16 cellular contexts compared by ENCODE assay signal in the genomic region with DNA sequence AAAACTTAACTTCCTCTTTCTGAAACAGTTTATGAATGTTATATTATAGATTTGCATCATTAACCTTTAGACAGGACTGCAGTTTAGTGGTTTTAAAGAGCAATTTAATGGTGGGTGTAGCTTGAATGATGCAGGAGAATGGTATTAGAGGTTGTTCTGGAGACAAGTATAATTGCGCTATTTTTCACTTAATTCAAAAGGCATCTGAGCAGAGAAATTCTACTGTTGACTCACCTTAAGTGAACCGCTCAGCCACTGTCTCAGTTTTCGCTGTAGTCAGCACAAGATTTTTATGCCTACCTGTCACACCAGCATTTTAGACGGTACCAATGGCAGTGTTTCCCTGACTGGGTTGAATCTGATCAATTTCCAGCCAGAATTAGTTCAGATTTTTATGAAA.
DNase-seq lines count a peak whose midpoint lies in the region; ATAC-seq, FAIRE-seq and TF ChIP-seq lines count a peak whose summit lies in the region.
"Had no signal": no experiment of that assay in that cellular context is flagged by ENCODE, and none has a peak within 500 bp of the region (broad histone marks: within the 10 kb centered on the region; RNA-seq: fewer than 3 reads in every experiment).

No MANE protein-coding gene starts in this region.

- no peaks in the 10 kb centered on the region for H3K36me3 Mint-ChIP-seq in activated CD4-positive, alpha-beta T cell treated with anti-CD3 and anti-CD28 coated beads, Interleukin-2, amount 10 ng/mL, durations not matched to agents 7 days and 5 days (ENCODE audit: low read depth)

- CTCF ChIA-PET in A549 (lab: Yijun Ruan, JAX): no interaction called here
- CTCF ChIA-PET in activated CD4-positive, alpha-beta T cell treated with anti-CD3 and anti-CD28 coated beads, Interleukin-2, amount 10 ng/mL, durations not matched to agents 7 days and 5 days (lab: Charles Lee): no interaction called here

- no peak overlapping the region for H3K4ac ChIP-seq in mesenchymal stem cell (ENCODE audit: low read depth in 1 of 2, low read length in 2 of 2)

- TF ChIP-seq CTCF in A549 (IDR thresholded peaks at IDR 0.05) (no peak), astrocyte of the cerebellum (IDR thresholded peaks at IDR 0.05; ENCODE audit: low read depth, low read length, missing control alignments) (no peak)

- H3K4me1 ChIP-seq in A549 (no peaks in the 10 kb centered on the region), mesenchymal stem cell (ENCODE audit: control insufficient read depth, insufficient read depth, low read depth, low read length) (peaks cover 4% of the 10 kb centered on the region)

- H2BK120ac ChIP-seq in mesenchymal stem cell (ENCODE audit: low read depth, low read length): no peak overlapping the region

- FAIRE-seq in A549 (lab: Jason Lieb, UNC): no peak

- no peak overlapping the region for H4K91ac ChIP-seq in mesenchymal stem cell (ENCODE audit: low read length)

- H3K4me3 Mint-ChIP-seq in activated CD4-positive, alpha-beta T cell treated with anti-CD3 and anti-CD28 coated beads, Interleukin-2, amount 10 ng/mL, durations not matched to agents 7 days and 5 days: no peak overlapping the region
- H3K4me3 Mint-ChIP-seq: activated CD8-positive, alpha-beta T cell treated with anti-CD3 and anti-CD28 coated beads for 36 hours; central memory CD8-positive, alpha-beta T cell had no signal

- POLR2A ChIA-PET in A549 (lab: Yijun Ruan, JAX): no interaction called here
- POLR2A ChIA-PET in activated CD4-positive, alpha-beta T cell treated with anti-CD3 and anti-CD28 coated beads, Interleukin-2, amount 10 ng/mL, durations not matched to agents 7 days and 5 days (lab: Charles Lee): no interaction called here

- H3K79me1 ChIP-seq in mesenchymal stem cell (replicated peaks; ENCODE audit: low read length, poor library complexity, severe bottlenecking): no peaks in the 10 kb centered on the region

- no peak overlapping the region for H3K18ac ChIP-seq in mesenchymal stem cell (ENCODE audit: low read depth in 1 of 2, low read length in 2 of 2)

- H4K8ac ChIP-seq in mesenchymal stem cell (ENCODE audit: low read length): no peak overlapping the region

- WGBS in A549 (ENCODE audit: missing lambda C conversion rate): 28% methylated on average over 4 of the region's 4 CpGs
- WGBS in mesenchymal stem cell: 95% methylated on average over 3 of the region's 4 CpGs

- no peaks in the 10 kb centered on the region for H3K27me3 Mint-ChIP-seq in activated CD4-positive, alpha-beta T cell treated with anti-CD3 and anti-CD28 coated beads, Interleukin-2, amount 10 ng/mL, durations not matched to agents 7 days and 5 days
- H3K27me3 Mint-ChIP-seq: activated CD8-positive, alpha-beta T cell treated with anti-CD3 and anti-CD28 coated beads for 36 hours; central memory CD8-positive, alpha-beta T cell had no signal

- no peak overlapping the region for H2AFZ ChIP-seq in mesenchymal stem cell (ENCODE audit: low read depth, low read length)

- H3K9me3 Mint-ChIP-seq in activated CD4-positive, alpha-beta T cell treated with anti-CD3 and anti-CD28 coated beads, Interleukin-2, amount 10 ng/mL, durations not matched to agents 7 days and 5 days: no peaks in the 10 kb centered on the region
- H3K9me3 Mint-ChIP-seq: activated CD8-positive, alpha-beta T cell treated with anti-CD3 and anti-CD28 coated beads for 36 hours had no signal

- no peaks in the 10 kb centered on the region for H3K36me3 ChIP-seq in mesenchymal stem cell (ENCODE audit: control insufficient read depth in 1 of 2, insufficient read depth in 2 of 2, low read depth in 1 of 2, low read length in 2 of 2)
- H3K36me3 ChIP-seq: neutrophil had no signal

- H3K14ac ChIP-seq in mesenchymal stem cell (ENCODE audit: low read length in 2 of 2): no peak overlapping the region

- H2BK5ac ChIP-seq in mesenchymal stem cell (ENCODE audit: low read depth, low read length, poor library complexity, severe bottlenecking): no peak overlapping the region

- no peak overlapping the region for H3K27ac ChIP-seq in A549
- H3K27ac ChIP-seq in mesenchymal stem cell (ENCODE audit: low read length, poor library complexity, severe bottlenecking): peak overlapping the region; percentile 79
- H3K27ac ChIP-seq: neutrophil had no signal

- no peak overlapping the region for H3K4me2 ChIP-seq in A549
- no peak overlapping the region for H3K4me2 ChIP-seq in mesenchymal stem cell (ENCODE audit: low read length, poor library complexity, severe bottlenecking)

- H3K9me3 ChIP-seq in A549 (no peaks in the 10 kb centered on the region), mesenchymal stem cell (ENCODE audit: control insufficient read depth, low read length) (no peaks in the 10 kb centered on the region)
- H3K9me3 ChIP-seq: neutrophil had no signal

- H2BK15ac ChIP-seq in mesenchymal stem cell (ENCODE audit: low read depth, poor library complexity, severe bottlenecking): no peak overlapping the region

- no peak for TF ChIP-seq POLR2A in A549 (IDR thresholded peaks at IDR 0.05; ENCODE audit: low read length)

- no peak overlapping the region for H3K23ac ChIP-seq in mesenchymal stem cell (ENCODE audit: low read length in 2 of 2)

- TF ChIP-seq EP300 in A549 (IDR thresholded peaks at IDR 0.05): no peak

- H3K27me3 ChIP-seq in mesenchymal stem cell (ENCODE audit: control insufficient read depth in 1 of 2, insufficient read depth in 1 of 2, low read length in 2 of 2): no peaks in the 10 kb centered on the region
- H3K27me3 ChIP-seq: neutrophil had no signal

- H2AK5ac ChIP-seq in mesenchymal stem cell (ENCODE audit: low read length, severe bottlenecking): no peak overlapping the region

- no peak overlapping the region for H3K27ac Mint-ChIP-seq in activated CD4-positive, alpha-beta T cell treated with anti-CD3 and anti-CD28 coated beads, Interleukin-2, amount 10 ng/mL, durations not matched to agents 7 days and 5 days
- H3K27ac Mint-ChIP-seq: activated CD8-positive, alpha-beta T cell treated with anti-CD3 and anti-CD28 coated beads for 36 hours had no signal

- no peak for DNase-seq in A549 (ENCODE audit: low read depth in 1 of 2, low spot score in 1 of 2)
- peak; percentile 58 for DNase-seq in HT-29 (ENCODE audit: low spot score)
- peak; percentile 32 for DNase-seq in astrocyte of the cerebellum (ENCODE audit: low read depth)
- DNase-seq in mesenchymal stem cell: no peak
- DNase-seq in NCI-H1048 (lab: John Stamatoyannopoulos, UW): no peak
- DNase-seq in HuH-7 (ENCODE audit: low spot score): no peak
- no peak for DNase-seq in activated CD4-positive, alpha-beta T cell treated with anti-CD3 and anti-CD28 coated beads, Interleukin-2, amount 10 ng/mL, durations not matched to agents 7 days and 5 days
- DNase-seq: activated CD8-positive, alpha-beta T cell treated with anti-CD3 and anti-CD28 coated beads for 36 hours; erythroblast; KG1; NCI-H1930; NCI-H69; stimulated activated CD4-positive, alpha-beta T cell treated with anti-CD3 and anti-CD28 coated beads, Interleukin-12 subunit alpha, Interleukin-12 subunit beta, amount 100 ng/mL, for 4 hours had no signal

- no peaks in the 10 kb centered on the region for H3K4me1 Mint-ChIP-seq in activated CD4-positive, alpha-beta T cell treated with anti-CD3 and anti-CD28 coated beads, Interleukin-2, amount 10 ng/mL, durations not matched to agents 7 days and 5 days
- H3K4me1 Mint-ChIP-seq: central memory CD8-positive, alpha-beta T cell had no signal

- H3K4me3 ChIP-seq in A549 (no peak overlapping the region), astrocyte of the cerebellum (ENCODE audit: low read depth, low read length) (no peak overlapping the region), mesenchymal stem cell (ENCODE audit: insufficient read depth in 1 of 2, low read depth in 1 of 2, low read length in 2 of 2) (no peak overlapping the region)

- no peak overlapping the region for H3K9ac ChIP-seq in mesenchymal stem cell (ENCODE audit: low read length)

- ATAC-seq in A549: no peak
- no peak for ATAC-seq in GM19395 (IDR thresholded peaks at IDR 0.05; ENCODE audit: unreplicated experiment)
- ATAC-seq: activated CD8-positive, alpha-beta T cell treated with anti-CD3 and anti-CD28 coated beads for 36 hours had no signal

- no peak overlapping the region for H2BK12ac ChIP-seq in mesenchymal stem cell (ENCODE audit: low read length in 2 of 2)

- TF ChIP-seq RAD21 in A549 (conservative IDR thresholded peaks at IDR 0.05 in 1 of 2, IDR thresholded peaks at IDR 0.05 in 1 of 2): no peak

- in situ Hi-C loops in astrocyte of the cerebellum (cut with HindIII; ENCODE audit: low sequenced_read_pairs): no loop called here

TF ChIP-seq in A549, 52 proteins besides CTCF, POLR2A, EP300 and RAD21:
- TF ChIP-seq ZNF302 (CRISPR knock-in tag; IDR thresholded peaks at IDR 0.05): no peak
- TF ChIP-seq, protein P1, sequence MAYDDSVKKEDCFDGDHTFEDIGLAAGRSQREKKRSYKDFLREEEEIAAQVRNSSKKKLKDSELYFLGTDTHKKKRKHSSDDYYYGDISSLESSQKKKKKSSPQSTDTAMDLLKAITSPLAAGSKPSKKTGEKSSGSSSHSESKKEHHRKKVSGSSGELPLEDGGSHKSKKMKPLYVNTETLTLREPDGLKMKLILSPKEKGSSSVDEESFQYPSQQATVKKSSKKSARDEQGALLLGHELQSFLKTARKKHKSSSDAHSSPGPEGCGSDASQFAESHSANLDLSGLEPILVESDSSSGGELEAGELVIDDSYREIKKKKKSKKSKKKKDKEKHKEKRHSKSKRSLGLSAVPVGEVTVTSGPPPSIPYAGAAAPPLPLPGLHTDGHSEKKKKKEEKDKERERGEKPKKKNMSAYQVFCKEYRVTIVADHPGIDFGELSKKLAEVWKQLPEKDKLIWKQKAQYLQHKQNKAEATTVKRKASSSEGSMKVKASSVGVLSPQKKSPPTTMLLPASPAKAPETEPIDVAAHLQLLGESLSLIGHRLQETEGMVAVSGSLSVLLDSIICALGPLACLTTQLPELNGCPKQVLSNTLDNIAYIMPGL (CRISPR knock-in tag; IDR thresholded peaks at IDR 0.05; ENCODE audit: borderline replicate concordance): no peak
- TF ChIP-seq NPAS2 (CRISPR knock-in tag; IDR thresholded peaks at IDR 0.05; ENCODE audit: borderline replicate concordance): no peak
- TF ChIP-seq HOXA7 (CRISPR knock-in tag; IDR thresholded peaks at IDR 0.05): no peak
- no peak for TF ChIP-seq SREBF2 (IDR thresholded peaks at IDR 0.05)
- no peak for TF ChIP-seq MYC (IDR thresholded peaks at IDR 0.05; ENCODE audit: borderline replicate concordance, low read length)
- TF ChIP-seq HOXB5 (CRISPR knock-in tag; IDR thresholded peaks at IDR 0.05): no peak
- TF ChIP-seq HEYL (CRISPR knock-in tag; IDR thresholded peaks at IDR 0.05): no peak
- TF ChIP-seq MAFK (IDR thresholded peaks at IDR 0.05; ENCODE audit: partially characterized antibody): peak; percentile 12
TF ChIP-seq in A549: peak in this region for 1.

Comparison
In these comparisons a context has a peak if more than half of its experiments do, and no peak if none do; other contexts are left out.
1. DNase-seq: peak in HT-29 (single experiment) and astrocyte of the cerebellum (single experiment); none in A549 (0 of 2), mesenchymal stem cell (single experiment), NCI-H1048 (single experiment), HuH-7 (single experiment) and activated CD4-positive, alpha-beta T cell treated with anti-CD3 and anti-CD28 coated beads, Interleukin-2, amount 10 ng/mL, durations not matched to agents 7 days and 5 days (single experiment).